Comparison of ENCODE assay signal across 3 cellular contexts in the genomic region with DNA sequence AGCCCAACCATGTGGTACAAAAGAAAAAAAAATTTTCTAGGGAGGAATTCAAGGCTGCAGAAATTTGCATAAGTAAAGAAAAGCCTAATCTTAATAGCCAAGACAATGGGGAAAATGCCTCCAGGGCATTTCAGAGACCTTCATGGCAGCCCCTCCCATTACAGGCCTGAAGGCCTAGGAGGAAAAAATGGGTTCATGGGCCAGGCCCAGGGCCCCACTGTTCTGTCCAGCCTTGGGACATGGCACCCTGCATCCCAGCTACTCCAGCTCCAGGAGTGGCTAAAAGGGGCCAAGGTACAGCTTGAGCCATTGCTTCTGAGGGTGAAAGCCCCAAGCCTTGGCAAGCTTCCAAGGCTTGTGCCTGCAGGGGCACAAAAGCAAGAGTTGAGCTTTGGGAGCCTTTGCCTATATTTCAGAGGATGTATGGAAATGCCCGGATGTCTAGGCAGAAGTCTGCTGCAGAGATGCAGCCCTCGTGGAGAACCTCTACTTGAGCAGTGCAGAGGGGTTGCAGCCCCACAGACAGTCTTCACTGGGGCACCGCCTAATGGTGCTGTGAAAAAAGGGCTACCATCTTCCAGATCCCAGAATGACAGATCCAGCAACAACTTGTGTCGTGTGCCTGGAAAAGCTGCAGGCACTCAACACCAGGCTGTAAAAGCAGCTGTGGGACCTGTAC.
TF ChIP-seq lines count a peak whose summit lies in the region.

No MANE protein-coding gene starts in this region.

TF ChIP-seq in liver, 16 proteins besides CTCF, POLR2A, EP300 and RAD21:
- TF ChIP-seq JUND (IDR thresholded peaks at IDR 0.05) = no peak
- TF ChIP-seq, protein P1, sequence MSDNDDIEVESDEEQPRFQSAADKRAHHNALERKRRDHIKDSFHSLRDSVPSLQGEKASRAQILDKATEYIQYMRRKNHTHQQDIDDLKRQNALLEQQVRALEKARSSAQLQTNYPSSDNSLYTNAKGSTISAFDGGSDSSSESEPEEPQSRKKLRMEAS (IDR thresholded peaks at IDR 0.05) = no peak
- TF ChIP-seq, protein P2, sequence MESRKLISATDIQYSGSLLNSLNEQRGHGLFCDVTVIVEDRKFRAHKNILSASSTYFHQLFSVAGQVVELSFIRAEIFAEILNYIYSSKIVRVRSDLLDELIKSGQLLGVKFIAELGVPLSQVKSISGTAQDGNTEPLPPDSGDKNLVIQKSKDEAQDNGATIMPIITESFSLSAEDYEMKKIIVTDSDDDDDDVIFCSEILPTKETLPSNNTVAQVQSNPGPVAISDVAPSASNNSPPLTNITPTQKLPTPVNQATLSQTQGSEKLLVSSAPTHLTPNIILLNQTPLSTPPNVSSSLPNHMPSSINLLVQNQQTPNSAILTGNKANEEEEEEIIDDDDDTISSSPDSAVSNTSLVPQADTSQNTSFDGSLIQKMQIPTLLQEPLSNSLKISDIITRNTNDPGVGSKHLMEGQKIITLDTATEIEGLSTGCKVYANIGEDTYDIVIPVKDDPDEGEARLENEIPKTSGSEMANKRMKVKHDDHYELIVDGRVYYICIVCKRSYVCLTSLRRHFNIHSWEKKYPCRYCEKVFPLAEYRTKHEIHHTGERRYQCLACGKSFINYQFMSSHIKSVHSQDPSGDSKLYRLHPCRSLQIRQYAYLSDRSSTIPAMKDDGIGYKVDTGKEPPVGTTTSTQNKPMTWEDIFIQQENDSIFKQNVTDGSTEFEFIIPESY (IDR thresholded peaks at IDR 0.05) = no peak
- TF ChIP-seq HNF4A (conservative IDR thresholded peaks at IDR 0.05) = no peak
- TF ChIP-seq, protein P3, sequence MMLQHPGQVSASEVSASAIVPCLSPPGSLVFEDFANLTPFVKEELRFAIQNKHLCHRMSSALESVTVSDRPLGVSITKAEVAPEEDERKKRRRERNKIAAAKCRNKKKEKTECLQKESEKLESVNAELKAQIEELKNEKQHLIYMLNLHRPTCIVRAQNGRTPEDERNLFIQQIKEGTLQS (IDR thresholded peaks at IDR 0.05) = no peak
- TF ChIP-seq NR2F2 (IDR thresholded peaks at IDR 0.05) = no peak
- no peak for TF ChIP-seq YY1 (IDR thresholded peaks at IDR 0.05)
- TF ChIP-seq GABPA (IDR thresholded peaks at IDR 0.05 in 1 of 2, conservative IDR thresholded peaks at IDR 0.05 in 1 of 2) = no peak
- TF ChIP-seq EGR1 (IDR thresholded peaks at IDR 0.05; ENCODE audit: low read depth in 2 of 2) = no peak
- TF ChIP-seq FOXA1 (IDR thresholded peaks at IDR 0.05) = no peak
- TF ChIP-seq SP1 (IDR thresholded peaks at IDR 0.05) = no peak
- TF ChIP-seq, protein P4, sequence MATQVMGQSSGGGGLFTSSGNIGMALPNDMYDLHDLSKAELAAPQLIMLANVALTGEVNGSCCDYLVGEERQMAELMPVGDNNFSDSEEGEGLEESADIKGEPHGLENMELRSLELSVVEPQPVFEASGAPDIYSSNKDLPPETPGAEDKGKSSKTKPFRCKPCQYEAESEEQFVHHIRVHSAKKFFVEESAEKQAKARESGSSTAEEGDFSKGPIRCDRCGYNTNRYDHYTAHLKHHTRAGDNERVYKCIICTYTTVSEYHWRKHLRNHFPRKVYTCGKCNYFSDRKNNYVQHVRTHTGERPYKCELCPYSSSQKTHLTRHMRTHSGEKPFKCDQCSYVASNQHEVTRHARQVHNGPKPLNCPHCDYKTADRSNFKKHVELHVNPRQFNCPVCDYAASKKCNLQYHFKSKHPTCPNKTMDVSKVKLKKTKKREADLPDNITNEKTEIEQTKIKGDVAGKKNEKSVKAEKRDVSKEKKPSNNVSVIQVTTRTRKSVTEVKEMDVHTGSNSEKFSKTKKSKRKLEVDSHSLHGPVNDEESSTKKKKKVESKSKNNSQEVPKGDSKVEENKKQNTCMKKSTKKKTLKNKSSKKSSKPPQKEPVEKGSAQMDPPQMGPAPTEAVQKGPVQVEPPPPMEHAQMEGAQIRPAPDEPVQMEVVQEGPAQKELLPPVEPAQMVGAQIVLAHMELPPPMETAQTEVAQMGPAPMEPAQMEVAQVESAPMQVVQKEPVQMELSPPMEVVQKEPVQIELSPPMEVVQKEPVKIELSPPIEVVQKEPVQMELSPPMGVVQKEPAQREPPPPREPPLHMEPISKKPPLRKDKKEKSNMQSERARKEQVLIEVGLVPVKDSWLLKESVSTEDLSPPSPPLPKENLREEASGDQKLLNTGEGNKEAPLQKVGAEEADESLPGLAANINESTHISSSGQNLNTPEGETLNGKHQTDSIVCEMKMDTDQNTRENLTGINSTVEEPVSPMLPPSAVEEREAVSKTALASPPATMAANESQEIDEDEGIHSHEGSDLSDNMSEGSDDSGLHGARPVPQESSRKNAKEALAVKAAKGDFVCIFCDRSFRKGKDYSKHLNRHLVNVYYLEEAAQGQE (IDR thresholded peaks at IDR 0.05) = no peak
- no peak for TF ChIP-seq FOXA2 (IDR thresholded peaks at IDR 0.05)
- TF ChIP-seq TAF1 (conservative IDR thresholded peaks at IDR 0.05) = no peak
- TF ChIP-seq RXRA (IDR thresholded peaks at IDR 0.05) = no peak
TF ChIP-seq in liver: peak in this region for 0.

TF ChIP-seq in HEK293, 187 proteins besides CTCF, POLR2A, EP300 and RAD21 (continues in another document):
- no peak for TF ChIP-seq ZNF548 (tag by site-specific recombination; IDR thresholded peaks at IDR 0.05)
- TF ChIP-seq ZNF146 (tag by site-specific recombination; IDR thresholded peaks at IDR 0.05) = no peak
- TF ChIP-seq GLIS2 (tag by site-specific recombination; IDR thresholded peaks at IDR 0.05) = no peak
- TF ChIP-seq ZNF24 (tag by site-specific recombination; IDR thresholded peaks at IDR 0.05) = no peak
- TF ChIP-seq ZNF404 (tag by site-specific recombination; IDR thresholded peaks at IDR 0.05) = no peak
- TF ChIP-seq, protein P5, sequence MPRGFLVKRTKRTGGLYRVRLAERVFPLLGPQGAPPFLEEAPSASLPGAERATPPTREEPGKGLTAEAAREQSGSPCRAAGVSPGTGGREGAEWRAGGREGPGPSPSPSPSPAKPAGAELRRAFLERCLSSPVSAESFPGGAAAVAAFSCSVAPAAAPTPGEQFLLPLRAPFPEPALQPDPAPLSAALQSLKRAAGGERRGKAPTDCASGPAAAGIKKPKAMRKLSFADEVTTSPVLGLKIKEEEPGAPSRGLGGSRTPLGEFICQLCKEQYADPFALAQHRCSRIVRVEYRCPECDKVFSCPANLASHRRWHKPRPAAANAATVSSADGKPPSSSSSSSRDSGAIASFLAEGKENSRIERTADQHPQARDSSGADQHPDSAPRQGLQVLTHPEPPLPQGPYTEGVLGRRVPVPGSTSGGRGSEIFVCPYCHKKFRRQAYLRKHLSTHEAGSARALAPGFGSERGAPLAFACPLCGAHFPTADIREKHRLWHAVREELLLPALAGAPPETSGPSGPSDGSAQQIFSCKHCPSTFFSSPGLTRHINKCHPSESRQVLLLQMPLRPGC (tag by site-specific recombination; IDR thresholded peaks at IDR 0.05) = no peak
- no peak for TF ChIP-seq ZFP41 (tag by site-specific recombination; IDR thresholded peaks at IDR 0.05; ENCODE audit: borderline replicate concordance)
- TF ChIP-seq ZNF202 (tag by site-specific recombination; IDR thresholded peaks at IDR 0.05; ENCODE audit: borderline replicate concordance) = no peak
- TF ChIP-seq TRIM28 (IDR thresholded peaks at IDR 0.05; ENCODE audit: borderline replicate concordance, low read length) = peak; percentile 90; the same call in 1 of the 2 replicates
- TF ChIP-seq, protein P6, sequence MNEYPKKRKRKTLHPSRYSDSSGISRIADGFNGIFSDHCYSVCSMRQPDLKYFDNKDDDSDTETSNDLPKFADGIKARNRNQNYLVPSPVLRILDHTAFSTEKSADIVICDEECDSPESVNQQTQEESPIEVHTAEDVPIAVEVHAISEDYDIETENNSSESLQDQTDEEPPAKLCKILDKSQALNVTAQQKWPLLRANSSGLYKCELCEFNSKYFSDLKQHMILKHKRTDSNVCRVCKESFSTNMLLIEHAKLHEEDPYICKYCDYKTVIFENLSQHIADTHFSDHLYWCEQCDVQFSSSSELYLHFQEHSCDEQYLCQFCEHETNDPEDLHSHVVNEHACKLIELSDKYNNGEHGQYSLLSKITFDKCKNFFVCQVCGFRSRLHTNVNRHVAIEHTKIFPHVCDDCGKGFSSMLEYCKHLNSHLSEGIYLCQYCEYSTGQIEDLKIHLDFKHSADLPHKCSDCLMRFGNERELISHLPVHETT (tag by site-specific recombination; IDR thresholded peaks at IDR 0.05) = no peak
- TF ChIP-seq ZNF585B (tag by site-specific recombination; IDR thresholded peaks at IDR 0.05) = peak; percentile 88
- no peak for TF ChIP-seq ZBTB7A (tag by site-specific recombination; IDR thresholded peaks at IDR 0.05; ENCODE audit: low read depth)
- TF ChIP-seq SETDB1 (IDR thresholded peaks at IDR 0.05; ENCODE audit: insufficient read length, low read length) = peak; percentile 83
- no peak for TF ChIP-seq KLF8 (tag by site-specific recombination; IDR thresholded peaks at IDR 0.05)
- TF ChIP-seq WT1 (tag by site-specific recombination; IDR thresholded peaks at IDR 0.05) = no peak
- TF ChIP-seq ZNF366 (tag by site-specific recombination; conservative IDR thresholded peaks at IDR 0.05) = no peak
- TF ChIP-seq YY1 (tag by site-specific recombination; IDR thresholded peaks at IDR 0.05) = no peak
- TF ChIP-seq, protein P7, sequence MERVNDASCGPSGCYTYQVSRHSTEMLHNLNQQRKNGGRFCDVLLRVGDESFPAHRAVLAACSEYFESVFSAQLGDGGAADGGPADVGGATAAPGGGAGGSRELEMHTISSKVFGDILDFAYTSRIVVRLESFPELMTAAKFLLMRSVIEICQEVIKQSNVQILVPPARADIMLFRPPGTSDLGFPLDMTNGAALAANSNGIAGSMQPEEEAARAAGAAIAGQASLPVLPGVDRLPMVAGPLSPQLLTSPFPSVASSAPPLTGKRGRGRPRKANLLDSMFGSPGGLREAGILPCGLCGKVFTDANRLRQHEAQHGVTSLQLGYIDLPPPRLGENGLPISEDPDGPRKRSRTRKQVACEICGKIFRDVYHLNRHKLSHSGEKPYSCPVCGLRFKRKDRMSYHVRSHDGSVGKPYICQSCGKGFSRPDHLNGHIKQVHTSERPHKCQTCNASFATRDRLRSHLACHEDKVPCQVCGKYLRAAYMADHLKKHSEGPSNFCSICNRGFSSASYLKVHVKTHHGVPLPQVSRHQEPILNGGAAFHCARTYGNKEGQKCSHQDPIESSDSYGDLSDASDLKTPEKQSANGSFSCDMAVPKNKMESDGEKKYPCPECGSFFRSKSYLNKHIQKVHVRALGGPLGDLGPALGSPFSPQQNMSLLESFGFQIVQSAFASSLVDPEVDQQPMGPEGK (tag by site-specific recombination; IDR thresholded peaks at IDR 0.05) = no peak
- no peak for TF ChIP-seq ZNF311 (tag by site-specific recombination; IDR thresholded peaks at IDR 0.05; ENCODE audit: borderline replicate concordance)

TF ChIP-seq in GM12878, 131 proteins besides CTCF, POLR2A, EP300 and RAD21:
- TF ChIP-seq CBX5 (IDR thresholded peaks at IDR 0.05; ENCODE audit: low read depth) (0 out of 2 replicates have a peak, but pooled peaks have one; percentile 60), RELA (IDR thresholded peaks at IDR 0.05; ENCODE audit: borderline replicate concordance, partially characterized antibody) (no peak), ZNF384 (IDR thresholded peaks at IDR 0.05; ENCODE audit: borderline replicate concordance, low read depth, low read length) (no peak), FOXK2 (IDR thresholded peaks at IDR 0.05) (no peak)
TF ChIP-seq in GM12878: peak in this region for 1.
